ENCODE assay signal across 9 cellular contexts in genomic region chr1:40399984-40400704, GRCh38. TPM values are rescaled to one million over a fixed set of nuclear protein-coding genes. Genes with fewer than 3 reads are reported as not detected.
DNase-seq lines count a peak whose midpoint lies in the region; ATAC-seq, FAIRE-seq and TF ChIP-seq lines count a peak whose summit lies in the region.
"Had no signal": no experiment of that assay in that cellular context is flagged by ENCODE, and none has a peak within 500 bp of the region (broad histone marks: within the 10 kb centered on the region; RNA-seq: fewer than 3 reads in every experiment).

No MANE protein-coding gene starts in this region.

- H3K9ac ChIP-seq in GM12878 (ENCODE audit: control insufficient read depth, insufficient read depth, low read length): peak overlapping the region; percentile 73

- H3K79me2 ChIP-seq in GM12878 (ENCODE audit: control insufficient read depth, insufficient read depth, low read length): peaks cover 99% of the 10 kb centered on the region

- no peak for TF ChIP-seq RAD21 in GM12878 (IDR thresholded peaks at IDR 0.05; ENCODE audit: insufficient read depth, low read depth, low read length)

- SMC1A ChIA-PET in GM12878 (lab: Charles Lee; ENCODE audit: uncharacterized antibody, unreplicated experiment): interaction anchor here (0.7 to 9.0 kb wide), 13 partner anchors 8 to 256 kb away, joined by 3 to 426 read pairs (median 9); partner anchors contain the start of genes SMAP2 and TMCO2

- H3K9me3 ChIP-seq in right atrium auricular region (no peaks in the 10 kb centered on the region), GM12878 (replicated peaks; ENCODE audit: control insufficient read depth, insufficient read depth, low read length) (no peaks in the 10 kb centered on the region), tibial artery (no peaks in the 10 kb centered on the region), uterus (no peaks in the 10 kb centered on the region)

- CTCF ChIA-PET in GM12878 (lab: Yijun Ruan, JAX): interaction anchor here (0.9 to 9.9 kb wide), 9 partner anchors 12 to 256 kb away, joined by 3 to 271 read pairs (median 9); partner anchors contain the start of genes COL9A2 and SMAP2

- H3K4me3 ChIP-seq in right atrium auricular region: no peak overlapping the region
- H3K4me3 ChIP-seq in GM12878: peak overlapping the region; percentile 42; the same call in 1 of the 2 replicates
- peak overlapping the region in 1 of 2 donors; percentile 20 for H3K4me3 ChIP-seq in tibial artery
- no peak overlapping the region for H3K4me3 ChIP-seq in uterus

- 0% methylated on average over 4 of the region's 4 CpGs for WGBS in GM12878 (ENCODE audit: insufficient coverage, insufficient replicate concordance, low lambda C conversion rate, missing lambda C conversion rate)

- TF ChIP-seq POLR2A in GM12878 (IDR thresholded peaks at IDR 0.05; ENCODE audit: low read depth, low read length) (no peak), uterus (IDR thresholded peaks at IDR 0.05) (no peak)

- ATAC-seq in Right ventricle myocardium inferior: peak; percentile 43
- ATAC-seq in HG03135 (IDR thresholded peaks at IDR 0.05; ENCODE audit: unreplicated experiment): peak; percentile 55
- peak; percentile 84 for ATAC-seq in GM12878

- intact Hi-C loops in Right ventricle myocardium inferior (cut with DNase I) (loop anchor here (10.0 kb wide), 1 partner anchor 315 kb away; no protein-coding TSS in a partner anchor), GM12878 (cut with micrococcal nuclease; ENCODE audit: unreplicated experiment) (loop anchor here (1.0 to 10.0 kb wide), 3 partner anchors 15 to 305 kb away; partner anchors contain the start of genes PPT1 and ZMPSTE24), tibial artery (cut with DNase I; ENCODE audit: low total_unique reads) (loop anchor here (10.0 kb wide), 1 partner anchor 55 kb away; no protein-coding TSS in a partner anchor), uterus (cut with DNase I; ENCODE audit: low total_unique reads) (loop anchor here (10.0 kb wide), 1 partner anchor 255 kb away; no protein-coding TSS in a partner anchor)

- H2AFZ ChIP-seq in GM12878 (ENCODE audit: control insufficient read depth, low read depth, low read length): no peak overlapping the region

- TF ChIP-seq CTCF in right atrium auricular region (IDR thresholded peaks at IDR 0.05) (no peak), GM12878 (IDR thresholded peaks at IDR 0.05 in 2 of 3, conservative IDR thresholded peaks at IDR 0.05 in 1 of 3; ENCODE audit: control insufficient read depth in 2 of 3, extremely low read depth in 1 of 3, insufficient read depth in 1 of 3, low read depth in 3 of 3, low read length in 3 of 3) (no peak), tibial artery (IDR thresholded peaks at IDR 0.05) (no peak), uterus (IDR thresholded peaks at IDR 0.05) (no peak)

- POLR2A ChIA-PET in GM12878 (lab: Charles Lee): interaction anchor here (0.5 to 8.5 kb wide), 12 partner anchors 14 to 1903 kb away, joined by 3 to 243 read pairs (median 4); partner anchors contain the start of genes SMAP2 and ZFP69B

- no peaks in the 10 kb centered on the region for H4K20me1 ChIP-seq in GM12878 (ENCODE audit: control insufficient read depth, insufficient read depth)

- H3K36me3 ChIP-seq in right atrium auricular region (no peaks in the 10 kb centered on the region), GM12878 (ENCODE audit: control insufficient read depth in 2 of 2, insufficient read depth in 2 of 2, low read length in 1 of 2) (peaks cover 0 to 4% of the 10 kb centered on the region in 2 experiments; a peak in 2 of 4 replicates), tibial artery (no peaks in the 10 kb centered on the region), uterus (no peaks in the 10 kb centered on the region)

- in situ Hi-C loops in GM12878 (cut with MboI): loop anchor here (5.0 kb wide), 3 partner anchors 63 to 318 kb away; no protein-coding TSS in a partner anchor

- no peaks in the 10 kb centered on the region for H3K4me1 ChIP-seq in right atrium auricular region
- H3K4me1 ChIP-seq in GM12878 (ENCODE audit: control insufficient read depth, insufficient read depth, low read length): peaks cover 64% of the 10 kb centered on the region
- peaks cover 0 to 58% (median 16%) of the 10 kb centered on the region in 4 donors for H3K4me1 ChIP-seq in tibial artery
- H3K4me1 ChIP-seq in uterus: no peaks in the 10 kb centered on the region

- DNase-seq in Right ventricle myocardium inferior (ENCODE audit: missing footprints): no peak
- DNase-seq in right atrium auricular region (ENCODE audit: low spot score): no peak
- DNase-seq in GM12878 (ENCODE audit: low read depth, low spot score): no peak
- no peak for DNase-seq in tibial artery
- DNase-seq in uterus: no peak
- no peak for DNase-seq in cerebellar cortex (ENCODE audit: low spot score)
- no peak for DNase-seq in activated CD4-positive, alpha-beta T cell treated with anti-CD3 and anti-CD28 coated beads, Interleukin-2, amount 50 U/mL, for 48 hours
- DNase-seq: aorta had no signal

- peak overlapping the region; percentile 98 for H3K4me2 ChIP-seq in GM12878 (ENCODE audit: control insufficient read depth, insufficient read depth)

- RAD21 ChIA-PET in GM12878 (lab: Charles Lee; ENCODE audit: unreplicated experiment): interaction anchor here (0.7 to 5.0 kb wide), 15 partner anchors 8 to 256 kb away, joined by 3 to 189 read pairs (median 5); partner anchors contain the start of gene SMAP2

- peak; percentile 44 for FAIRE-seq in GM12878 (lab: Jason Lieb, UNC)

- H3K27ac ChIP-seq in right atrium auricular region: peak overlapping the region in 1 of 2 donors; percentile 0
- peak overlapping the region; percentile 89 for H3K27ac ChIP-seq in GM12878 (ENCODE audit: control insufficient read depth, insufficient read depth)
- peak overlapping the region; percentile 41 to 48 for H3K27ac ChIP-seq in tibial artery
- no peak overlapping the region for H3K27ac ChIP-seq in uterus

- no peaks in the 10 kb centered on the region for H3K27me3 ChIP-seq in right atrium auricular region
- no peaks in the 10 kb centered on the region for H3K27me3 ChIP-seq in GM12878 (replicated peaks in 1 of 2; ENCODE audit: control insufficient read depth in 2 of 2, insufficient read depth in 2 of 2, low read length in 1 of 2)
- H3K27me3 ChIP-seq in tibial artery: no peaks in the 10 kb centered on the region
- no peaks in the 10 kb centered on the region for H3K27me3 ChIP-seq in uterus

- TSS peak; percentile 100 for BruUV-seq in GM12878 (replicated peaks; lab: Mats Ljungman, UMichigan)

- TF ChIP-seq EP300 in GM12878 (IDR thresholded peaks at IDR 0.05; ENCODE audit: borderline replicate concordance in 1 of 2, control insufficient read depth in 1 of 2, low read depth in 2 of 2, low read length in 2 of 2): peak; percentile 84 to 86; a peak in 3 of 4 replicates

TF ChIP-seq in GM12878, 131 proteins besides CTCF, POLR2A, EP300 and RAD21 (continues in another document):
- TF ChIP-seq CREB1 (IDR thresholded peaks at IDR 0.05; ENCODE audit: low read depth) (peak; percentile 95), BMI1 (IDR thresholded peaks at IDR 0.05; ENCODE audit: borderline replicate concordance) (peak; percentile 61; the same call in 1 of the 2 replicates), SREBF1 (IDR thresholded peaks at IDR 0.05; ENCODE audit: low read length) (no peak)

RNA-seq across cellular contexts. Expression of gene SMAP2, which starts 26.6 kb away (rescaled TPM):
- total RNA-seq in Right ventricle myocardium inferior: 16.3 TPM
- total RNA-seq in right atrium auricular region: 10 to 100 TPM; 19.8 to 20.8 TPM
- total RNA-seq in GM12878 (2013; cell fraction: nucleolus; rRNA removed): 113 and 116 TPM in 2 replicates
- total RNA-seq in GM12878 (2014; rRNA removed): 103 and 107 TPM in 2 replicates
- total RNA-seq in GM12878 (2014; rRNA removed; fragmentation: Illumina TruSeq; extraction: Trizol): 92.9 and 97.1 TPM in 2 replicates
- total RNA-seq in GM12878 (2021): 115 and 121 TPM in 2 replicates
- polyA plus RNA-seq in GM12878 (2011; ENCODE audit: low read depth): 97.2 TPM
- 103 and 120 TPM in 2 replicates for polyA plus RNA-seq in GM12878 (2011; rRNA removed)
- 116 and 137 TPM in 2 replicates for polyA plus RNA-seq in GM12878 (2011; cell fraction: cytosol; rRNA removed)
- polyA plus RNA-seq in GM12878 (2011; cell fraction: nucleus; rRNA removed): 79.9 and 86.8 TPM in 2 replicates
- 109 and 156 TPM in 2 replicates for polyA plus RNA-seq in GM12878 (2012)
- polyA plus RNA-seq in GM12878 (2014; fragmentation: Illumina TruSeq; extraction: Trizol): 177 and 223 TPM in 2 replicates
- polyA plus RNA-seq in GM12878 (2014; fragmentation: Nextera tagmentation; extraction: Ambion mirVana): 10 to 100 TPM; 33.4 to 42.4 TPM
- polyA plus RNA-seq in GM12878 (2014; rRNA removed): 98.3 and 107 TPM in 2 replicates
- polyA plus RNA-seq in GM12878 (2016; fragmentation: Nextera tagmentation; extraction: Ambion mirVana): 100 to 1,000 TPM in 1 of 2 experiments, 10 to 100 TPM in 1; 92.1 to 108 TPM
- 136 and 166 TPM in 2 replicates for polyA minus RNA-seq in GM12878 (2011; rRNA and poly(A)+ RNA removed)
- 42.6 and 47.7 TPM in 2 replicates for polyA minus RNA-seq in GM12878 (2011; cell fraction: cytosol; rRNA and poly(A)+ RNA removed)
- polyA minus RNA-seq in GM12878 (2011; cell fraction: nucleus; rRNA and poly(A)+ RNA removed): 26.1 and 37.2 TPM in 2 replicates
- total RNA-seq in uterus: 10 to 100 TPM; 11.1 to 24.8 (median 18.6) TPM

RNA-seq across cellular contexts. Expression of gene ZFP69B, which starts 50.1 kb away (rescaled TPM):
- total RNA-seq in Right ventricle myocardium inferior: 1.2 TPM
- under 1 TPM; 0.52 to 0.59 TPM for total RNA-seq in right atrium auricular region
- 13.7 and 13.8 TPM in 2 replicates for total RNA-seq in GM12878 (2013; cell fraction: nucleolus; rRNA removed)
- total RNA-seq in GM12878 (2014; rRNA removed): 3.5 and 4.4 TPM in 2 replicates
- 5.7 and 6.6 TPM in 2 replicates for total RNA-seq in GM12878 (2014; rRNA removed; fragmentation: Illumina TruSeq; extraction: Trizol)
- total RNA-seq in GM12878 (2021): 4.4 and 4.7 TPM in 2 replicates
- polyA plus RNA-seq in GM12878 (2011; ENCODE audit: low read depth): 1.2 TPM
- 5.4 and 8.3 TPM in 2 replicates for polyA plus RNA-seq in GM12878 (2011; rRNA removed)
- polyA plus RNA-seq in GM12878 (2011; cell fraction: cytosol; rRNA removed): 2.4 and 2.5 TPM in 2 replicates
- polyA plus RNA-seq in GM12878 (2011; cell fraction: nucleus; rRNA removed): 4.1 and 4.3 TPM in 2 replicates
- polyA plus RNA-seq in GM12878 (2012): 2.2 and 2.3 TPM in 2 replicates
- 5.4 and 6.1 TPM in 2 replicates for polyA plus RNA-seq in GM12878 (2014; fragmentation: Illumina TruSeq; extraction: Trizol)
- polyA plus RNA-seq in GM12878 (2014; fragmentation: Nextera tagmentation; extraction: Ambion mirVana): 1 to 10 TPM; 1.3 to 1.4 TPM
- 2.7 TPM in 2 replicates for polyA plus RNA-seq in GM12878 (2014; rRNA removed)
- 1 to 10 TPM; 3.1 to 3.3 TPM for polyA plus RNA-seq in GM12878 (2016; fragmentation: Nextera tagmentation; extraction: Ambion mirVana)
- polyA minus RNA-seq in GM12878 (2011; rRNA and poly(A)+ RNA removed): 5.0 and 5.2 TPM in 2 replicates
- polyA minus RNA-seq in GM12878 (2011; cell fraction: cytosol; rRNA and poly(A)+ RNA removed): 1.8 and 2.0 TPM in 2 replicates
- polyA minus RNA-seq in GM12878 (2011; cell fraction: nucleus; rRNA and poly(A)+ RNA removed): 2.4 and 4.2 TPM in 2 replicates
- 1 to 10 TPM in 2 of 4 donors, under 1 TPM in 1, not detected in 1; 0.88 to 7.7 (median 1.0) TPM for total RNA-seq in uterus

Comparison
In these comparisons a context has a peak if more than half of its experiments do, and no peak if none do; other contexts are left out.
1. H3K27ac ChIP-seq: peak in GM12878 (single experiment) and tibial artery (2 of 2); none in uterus (0 of 2).
2. Peak in every context shown above with its lines, with median percentiles within 50 percentile points of each other: ATAC-seq.